In genomic region chr19:16360738-16361137, GRCh38 we compare ENCODE assay signal across 26 cellular contexts. TPM values are rescaled to one million over a fixed set of nuclear protein-coding genes. Genes with fewer than 3 reads are reported as not detected.
DNase-seq lines count a peak whose midpoint lies in the region; FAIRE-seq and TF ChIP-seq lines count a peak whose summit lies in the region.
"Had no signal": no experiment of that assay in that cellular context is flagged by ENCODE, and none has a peak within 500 bp of the region (broad histone marks: within the 10 kb centered on the region; RNA-seq: fewer than 3 reads in every experiment).

No MANE protein-coding gene starts in this region.

- H3K4me1 ChIP-seq in CD4-positive, alpha-beta memory T cell (ENCODE audit: insufficient read depth, low read length): peaks cover 99% of the 10 kb centered on the region
- H3K4me1 ChIP-seq in prostate gland (replicated peaks): peaks cover 5% of the 10 kb centered on the region
- H3K4me1 ChIP-seq: HAP-1 had no signal

- no peak overlapping the region for H3K4me3 ChIP-seq in CD4-positive, alpha-beta memory T cell (ENCODE audit: low read length in 2 of 2)
- H3K4me3 ChIP-seq in bronchial epithelial cell (ENCODE audit: low read depth, low read length) (no peak overlapping the region), prostate gland (no peak overlapping the region)
- H3K4me3 ChIP-seq: HAP-1, left ventricle myocardium inferior, Peyer's patch, testis had no signal

- no peaks in the 10 kb centered on the region for H3K9me3 Mint-ChIP-seq in activated CD4-positive, alpha-beta T cell treated with anti-CD3 and anti-CD28 coated beads, Interleukin-2, amount 10 ng/mL, durations not matched to agents 24 days and 14 days
- no peaks in the 10 kb centered on the region for H3K9me3 Mint-ChIP-seq in CD4-positive, alpha-beta memory T cell
- H3K9me3 Mint-ChIP-seq: activated T-helper 2 cell treated with anti-CD3 and anti-CD28 coated beads, Interferon-gamma antibody, Interleukin-2, Interleukin-4, amounts not matched to agents 10 μg/mL and 5 μg/mL and 100 μg/mL, durations not matched to agents 14 hours and 24 hours and 36 hours; naive B cell had no signal

- CTCF ChIA-PET in CD4-positive, alpha-beta memory T cell (lab: Charles Lee; ENCODE audit: partially characterized antibody): interaction anchor here (0.9 to 3.0 kb wide), 8 partner anchors 10 to 114 kb away, joined by 3 to 16 read pairs (median 8); no protein-coding TSS in a partner anchor

- no peaks in the 10 kb centered on the region for H3K36me3 ChIP-seq in CD4-positive, alpha-beta memory T cell (ENCODE audit: insufficient read depth, low read length)
- H3K36me3 ChIP-seq in bronchial epithelial cell (ENCODE audit: control insufficient read depth, insufficient read depth, low read length) (no peaks in the 10 kb centered on the region), prostate gland (no peaks in the 10 kb centered on the region)

- no peaks in the 10 kb centered on the region for H3K9me3 ChIP-seq in CD4-positive, alpha-beta memory T cell (ENCODE audit: control insufficient read depth in 1 of 2, low read length in 2 of 2)
- no peaks in the 10 kb centered on the region for H3K9me3 ChIP-seq in prostate gland
- H3K9me3 ChIP-seq: HAP-1, left ventricle myocardium inferior, Peyer's patch, testis had no signal

- no peak for TF ChIP-seq POLR2A in prostate gland (IDR thresholded peaks at IDR 0.05)

- POLR2A ChIA-PET in CD4-positive, alpha-beta memory T cell (lab: Charles Lee; ENCODE audit: partially characterized antibody): interaction anchor here (0.6 to 34.9 kb wide), 5 partner anchors 10 to 100 kb away, joined by 3 to 6478 read pairs (median 8); partner anchors contain the start of gene KLF2

- peaks cover 74% of the 10 kb centered on the region for H3K4me1 Mint-ChIP-seq in activated CD4-positive, alpha-beta T cell treated with anti-CD3 and anti-CD28 coated beads, Interleukin-2, amount 10 ng/mL, durations not matched to agents 24 days and 14 days
- peaks cover 48 to 97% (median 73%) of the 10 kb centered on the region in 4 donors for H3K4me1 Mint-ChIP-seq in CD4-positive, alpha-beta memory T cell

- no peaks in the 10 kb centered on the region for H3K27me3 ChIP-seq in CD4-positive, alpha-beta memory T cell (ENCODE audit: insufficient read depth, low read length)
- H3K27me3 ChIP-seq in bronchial epithelial cell (ENCODE audit: control insufficient read depth, insufficient read depth, low read length): no peaks in the 10 kb centered on the region
- no peaks in the 10 kb centered on the region for H3K27me3 ChIP-seq in prostate gland (replicated peaks; ENCODE audit: insufficient read depth)
- H3K27me3 ChIP-seq: Peyer's patch, testis had no signal

- in situ Hi-C loops in GM13976 (cut with MboI; ENCODE audit: low sequenced_read_pairs, unreplicated experiment): no loop called here

- H3K4me3 Mint-ChIP-seq in activated CD4-positive, alpha-beta T cell treated with anti-CD3 and anti-CD28 coated beads, Interleukin-2, amount 10 ng/mL, durations not matched to agents 24 days and 14 days: peak overlapping the region; percentile 50
- H3K4me3 Mint-ChIP-seq in CD4-positive, alpha-beta memory T cell: peak overlapping the region; percentile 52 to 82 (median 77)

- intact Hi-C loops in activated CD4-positive, alpha-beta T cell treated with anti-CD3 and anti-CD28 coated beads, Interleukin-2, amount 10 ng/mL, durations not matched to agents 24 days and 14 days (cut with micrococcal nuclease): loop anchor here (1.0 kb wide), 1 partner anchor 9 kb away; no protein-coding TSS in a partner anchor
- intact Hi-C loops in CD4-positive, alpha-beta memory T cell (cut with micrococcal nuclease): no loop called here
- intact Hi-C loops in prostate gland (cut with DNase I): no loop called here

- 54% methylated on average over 10 of the region's 10 CpGs for WGBS in prostate gland

- H3K27me3 Mint-ChIP-seq in activated CD4-positive, alpha-beta T cell treated with anti-CD3 and anti-CD28 coated beads, Interleukin-2, amount 10 ng/mL, durations not matched to agents 24 days and 14 days: peaks cover 16% of the 10 kb centered on the region
- H3K27me3 Mint-ChIP-seq in CD4-positive, alpha-beta memory T cell: no peaks in the 10 kb centered on the region
- H3K27me3 Mint-ChIP-seq: naive B cell had no signal

- peaks cover 46% of the 10 kb centered on the region for H3K36me3 Mint-ChIP-seq in activated CD4-positive, alpha-beta T cell treated with anti-CD3 and anti-CD28 coated beads, Interleukin-2, amount 10 ng/mL, durations not matched to agents 24 days and 14 days (ENCODE audit: low read depth)
- peaks cover 0 to 3% of the 10 kb centered on the region in 2 donors for H3K36me3 Mint-ChIP-seq in CD4-positive, alpha-beta memory T cell

- TF ChIP-seq CTCF in bronchial epithelial cell (IDR thresholded peaks at IDR 0.05; ENCODE audit: insufficient read depth, low read length, severe bottlenecking) (no peak), prostate gland (IDR thresholded peaks at IDR 0.05) (no peak), GM13976 (IDR thresholded peaks at IDR 0.05; ENCODE audit: borderline replicate concordance, control extremely low read depth, extremely low read depth, insufficient read depth, missing control alignments) (no peak)

- peak; percentile 13 for FAIRE-seq in bronchial epithelial cell (lab: Jason Lieb, UNC)
- FAIRE-seq: GM19239, HTR-8/SVneo had no signal

- DNase-seq in activated CD4-positive, alpha-beta T cell treated with anti-CD3 and anti-CD28 coated beads, Interleukin-2, amount 10 ng/mL, durations not matched to agents 24 days and 14 days: peak; percentile 72
- DNase-seq in activated CD4-positive, alpha-beta T cell treated with anti-CD3 and anti-CD28 coated beads for 1 hour: no peak
- DNase-seq in CD4-positive, alpha-beta memory T cell: no peak
- no peak for DNase-seq in bronchial epithelial cell (ENCODE audit: low read depth)
- no peak for DNase-seq in prostate gland (ENCODE audit: low spot score)
- DNase-seq in GM13976 (ENCODE audit: low spot score): no peak
- DNase-seq in mucosa of gallbladder (ENCODE audit: low spot score): no peak
- DNase-seq in SK-N-DZ (ENCODE audit: low spot score): no peak
- DNase-seq: 8988T, dermis blood vessel endothelial cell, islet precursor cell, KG1, left ventricle myocardium inferior, MM.1S, naive B cell, NCI-H1417, NCI-H2029 treated with DMSO at 0.1 percent for 48 hours, NCI-H69, occipital lobe, Peyer's patch, SIG-M5 had no signal

- no peak overlapping the region for H3K27ac ChIP-seq in CD4-positive, alpha-beta memory T cell (ENCODE audit: low read depth, low read length)
- H3K27ac ChIP-seq in prostate gland: peak overlapping the region; percentile 27 to 62
- H3K27ac ChIP-seq: left ventricle myocardium inferior, testis had no signal

- H3K27ac Mint-ChIP-seq in activated CD4-positive, alpha-beta T cell treated with anti-CD3 and anti-CD28 coated beads, Interleukin-2, amount 10 ng/mL, durations not matched to agents 24 days and 14 days: no peak overlapping the region
- peak overlapping the region in 6 of 7 donors; percentile 88 to 94 (median 94) for H3K27ac Mint-ChIP-seq in CD4-positive, alpha-beta memory T cell
- H3K27ac Mint-ChIP-seq: activated T-helper 2 cell treated with anti-CD3 and anti-CD28 coated beads, Interferon-gamma antibody, Interleukin-2, Interleukin-4, amounts not matched to agents 10 μg/mL and 5 μg/mL and 100 μg/mL, durations not matched to agents 14 hours and 24 hours and 36 hours had no signal

RNA-seq across cellular contexts. Expression of gene KLF2, which starts 36.1 kb away (rescaled TPM):
- 2.2 and 3.7 TPM in 2 replicates for total RNA-seq in activated CD4-positive, alpha-beta T cell treated with anti-CD3 and anti-CD28 coated beads, Interleukin-2, amount 10 ng/mL, durations not matched to agents 24 days and 14 days
- total RNA-seq in CD4-positive, alpha-beta memory T cell: 100 to 1,000 TPM; 425 to 437 TPM
- 100 to 1,000 TPM; 120 to 300 TPM for polyA plus RNA-seq in CD4-positive, alpha-beta memory T cell
- total RNA-seq in bronchial epithelial cell (under 0.01 and 0.64 TPM in 2 replicates), prostate gland (10 to 100 TPM; 19.8 to 24.4 TPM), mucosa of gallbladder (91.4 TPM)
- polyA plus RNA-seq in SK-N-DZ (2014; cell fraction: cytosol; rRNA removed): not detected in 2 replicates
- not detected in 2 replicates for polyA plus RNA-seq in SK-N-DZ (2014; cell fraction: nucleus; rRNA removed)
